ENCODE assay signal across 8 cellular contexts in the genomic region with DNA sequence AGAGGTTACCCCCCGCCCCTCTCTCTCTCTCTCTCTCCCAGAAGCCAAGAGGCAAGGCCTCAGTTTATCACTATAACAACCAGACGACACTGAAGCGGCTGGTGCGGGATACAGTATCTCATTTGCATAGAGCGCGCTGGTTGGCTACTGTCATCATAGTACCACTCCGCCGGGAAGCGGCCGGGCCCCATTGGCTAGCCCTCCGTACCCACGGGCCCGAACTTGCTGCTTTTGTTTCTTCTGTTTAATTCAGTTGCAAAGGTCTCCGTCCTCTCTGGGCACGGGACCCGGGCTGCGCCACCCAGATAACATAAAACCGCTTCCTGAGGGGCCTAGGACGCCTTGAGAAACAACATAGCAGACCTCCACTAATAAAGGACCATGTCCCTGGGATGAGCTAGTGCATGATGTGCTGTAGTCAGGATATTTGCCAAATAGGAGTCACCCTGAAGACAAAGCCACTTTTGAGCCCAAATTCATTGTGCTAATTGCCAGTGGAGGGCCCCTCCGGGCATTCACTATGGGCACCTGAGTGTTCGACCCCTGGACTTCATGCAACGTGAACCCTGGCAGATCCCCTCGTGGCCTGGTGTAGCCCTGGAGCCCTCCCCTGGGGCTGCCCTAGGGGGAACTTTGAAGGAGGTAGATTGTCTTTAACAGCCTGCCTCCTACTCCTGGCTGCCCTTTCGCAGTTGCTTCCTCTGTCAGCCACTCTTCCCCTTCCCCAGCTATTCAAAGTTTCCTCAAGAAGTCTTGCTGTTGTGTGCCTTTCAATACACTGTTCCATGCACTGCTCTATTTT. TPM values are rescaled to one million over a fixed set of nuclear protein-coding genes. Genes with fewer than 3 reads are reported as not detected.
A peak's percentile ranks its signal among the peaks of the same experiment; 100 is the strongest.
DNase-seq lines count a peak whose midpoint lies in the region; ATAC-seq and TF ChIP-seq lines count a peak whose summit lies in the region.

Gene PCYT1B, minus strand, starts transcription at position 91 of the 802 bp plus-strand sequence. CDS start 242 bp downstream, outside the sequence.

- H3K27ac ChIP-seq in OCI-LY1 (ENCODE audit: low read depth, low read length, poor library complexity, severe bottlenecking): no peak within 1 kb of the TSS

- H3K9me3 Mint-ChIP-seq in activated T-helper 17 cell treated with anti-CD3 and anti-CD28 coated beads, Interleukin-2, amount 50 U/mL, for 72 hours: no peaks in the 10 kb centered on the region
- H3K9me3 Mint-ChIP-seq in natural killer cell: no peaks in the 10 kb centered on the region

- peak; percentile 75 for ATAC-seq in GM18870 (IDR thresholded peaks at IDR 0.05; ENCODE audit: unreplicated experiment)
- peak; percentile 70 for ATAC-seq in HG03558 (IDR thresholded peaks at IDR 0.05; ENCODE audit: extremely low read depth, unreplicated experiment)
- peak; percentile 100 for ATAC-seq in activated T-helper 17 cell treated with anti-CD3 and anti-CD28 coated beads, Interleukin-2, amount 50 U/mL, for 72 hours (replicated peaks)
- peak; percentile 99 for ATAC-seq in natural killer cell

- H3K79me2 ChIP-seq in OCI-LY1 (ENCODE audit: insufficient read depth, low read length): no peaks in the 10 kb centered on the region

- peaks cover 7% of the 10 kb centered on the region for H3K4me1 Mint-ChIP-seq in activated T-helper 17 cell treated with anti-CD3 and anti-CD28 coated beads, Interleukin-2, amount 50 U/mL, for 72 hours
- peaks cover 15 to 21% of the 10 kb centered on the region in 2 donors for H3K4me1 Mint-ChIP-seq in natural killer cell

- DNase-seq in fibroblast of gingiva (ENCODE audit: low read depth) (peak; percentile 27), natural killer cell (peak; percentile 55), HuH-7 (ENCODE audit: low spot score) (no peak)
- peak; percentile 18 to 35 for DNase-seq in stimulated activated CD8-positive, alpha-beta memory T cell treated with anti-CD3 and anti-CD28 coated beads, Interleukin-7, amount 100 ng/mL, for 48 hours (ENCODE audit: extremely low read depth in 1 of 2, low read depth in 1 of 2)

- peak within 1 kb of the TSS; percentile 48 for H3K4me3 ChIP-seq in OCI-LY1 (ENCODE audit: low read depth, low read length, poor library complexity, severe bottlenecking)

- no peak within 1 kb of the TSS for H3K9ac ChIP-seq in OCI-LY1 (ENCODE audit: low read length)

- no peaks in the 10 kb centered on the region for H3K9me3 ChIP-seq in OCI-LY1 (ENCODE audit: low read length)

- no peak for TF ChIP-seq CTCF in OCI-LY1 (IDR thresholded peaks at IDR 0.05; ENCODE audit: low read length)
- no peak for TF ChIP-seq CTCF in natural killer cell (IDR thresholded peaks at IDR 0.05)

- intact Hi-C loops in natural killer cell (cut with micrococcal nuclease): no loop called here

- H3K4me3 Mint-ChIP-seq in activated T-helper 17 cell treated with anti-CD3 and anti-CD28 coated beads, Interleukin-2, amount 50 U/mL, for 72 hours: peak within 1 kb of the TSS; percentile 72
- H3K4me3 Mint-ChIP-seq in natural killer cell: peak within 1 kb of the TSS; percentile 81

- peak within 1 kb of the TSS; percentile 31 for H3K27ac Mint-ChIP-seq in activated T-helper 17 cell treated with anti-CD3 and anti-CD28 coated beads, Interleukin-2, amount 50 U/mL, for 72 hours
- H3K27ac Mint-ChIP-seq in natural killer cell: peak within 1 kb of the TSS; percentile 28 to 91

- peaks cover 14% of the 10 kb centered on the region for H3K4me1 ChIP-seq in OCI-LY1 (ENCODE audit: insufficient read depth, low read length, severe bottlenecking)

- H3K9me2 ChIP-seq in OCI-LY1 (ENCODE audit: low read depth, low read length): no peaks in the 10 kb centered on the region

- no peaks in the 10 kb centered on the region for H3F3A ChIP-seq in OCI-LY1 (ENCODE audit: insufficient read depth, low read length)

- no peak within 1 kb of the TSS for H2AFZ ChIP-seq in OCI-LY1 (ENCODE audit: low read length)

- H3K27me3 ChIP-seq in OCI-LY1 (ENCODE audit: insufficient read depth, low read length): no peaks in the 10 kb centered on the region

- H3K4me2 ChIP-seq in OCI-LY1 (ENCODE audit: low read length): peak within 1 kb of the TSS; percentile 58

- no peaks in the 10 kb centered on the region for H3K36me3 ChIP-seq in OCI-LY1 (ENCODE audit: insufficient read depth, low read length)

- H3K36me3 Mint-ChIP-seq in activated T-helper 17 cell treated with anti-CD3 and anti-CD28 coated beads, Interleukin-2, amount 50 U/mL, for 72 hours (ENCODE audit: low read depth): no peaks in the 10 kb centered on the region
- H3K36me3 Mint-ChIP-seq in natural killer cell: no peaks in the 10 kb centered on the region

- H4K20me1 ChIP-seq in OCI-LY1 (ENCODE audit: insufficient read depth, low read length): no peaks in the 10 kb centered on the region

- H3K27me3 Mint-ChIP-seq in activated T-helper 17 cell treated with anti-CD3 and anti-CD28 coated beads, Interleukin-2, amount 50 U/mL, for 72 hours: peaks cover 11% of the 10 kb centered on the region
- peaks cover 7% of the 10 kb centered on the region in 2 donors for H3K27me3 Mint-ChIP-seq in natural killer cell (ENCODE audit: low read depth in 2 of 2)

RNA-seq across cellular contexts. Expression of gene PCYT1B, which starts in this region (rescaled TPM):
- under 1 TPM; 0.19 to 0.29 TPM for total RNA-seq in activated T-helper 17 cell treated with anti-CD3 and anti-CD28 coated beads, Interleukin-2, amount 50 U/mL, for 72 hours
- under 1 TPM; 0.41 to 0.48 (median 0.42) TPM for total RNA-seq in natural killer cell

Comparison
In these comparisons a context has a peak if more than half of its experiments do, and no peak if none do; other contexts are left out.
1. Peak in ATAC-seq in activated T-helper 17 cell treated with anti-CD3 and anti-CD28 coated beads, Interleukin-2, amount 50 U/mL, for 72 hours; RNA of the gene not detected or under 1 TPM.
2. Peak in DNase-seq and ATAC-seq in natural killer cell; RNA of the gene not detected or under 1 TPM.